27 cellular contexts compared by ENCODE assay signal in the genomic region with DNA sequence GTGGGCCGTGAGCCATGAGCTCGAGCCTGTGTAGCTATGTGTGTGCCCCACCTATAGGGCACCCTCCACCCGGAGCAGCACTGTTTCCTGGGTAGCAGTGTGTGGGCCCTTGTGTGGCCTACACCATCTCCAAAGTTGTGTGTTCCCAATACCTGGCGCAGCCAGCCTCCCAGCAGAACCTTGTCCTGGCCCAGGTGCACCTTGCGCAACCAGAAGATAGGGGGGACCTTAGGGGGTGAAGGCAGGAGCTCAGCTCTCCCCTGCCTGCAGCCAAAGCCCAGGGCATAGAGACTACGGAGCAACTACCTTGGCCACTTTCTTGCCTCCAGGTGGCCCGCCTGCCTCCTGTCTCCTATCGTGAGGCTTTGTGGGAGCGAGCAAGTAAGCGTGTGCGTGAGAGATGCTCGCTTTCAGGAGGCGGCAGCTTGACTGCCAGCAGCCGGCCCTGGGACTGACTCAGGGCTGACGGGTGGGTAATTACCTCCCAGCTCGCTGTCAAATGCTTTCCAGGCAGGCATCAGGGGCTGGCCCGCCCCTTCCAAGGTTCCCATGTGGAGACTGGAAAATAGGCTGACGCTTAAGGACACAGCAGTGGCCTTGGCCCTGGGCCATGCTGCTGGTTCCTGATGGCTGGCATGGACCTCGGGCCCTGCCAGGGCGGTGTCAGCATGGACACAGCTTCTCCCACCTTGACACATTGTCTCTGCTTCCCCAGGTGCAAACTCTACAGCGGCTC. TPM values are rescaled to one million over a fixed set of nuclear protein-coding genes. Genes with fewer than 3 reads are reported as not detected.
"Had no signal": no experiment of that assay in that cellular context is flagged by ENCODE, and none has a peak within 500 bp of the region (broad histone marks: within the 10 kb centered on the region; RNA-seq: fewer than 3 reads in every experiment).

No MANE protein-coding gene starts in this region.

- H3K36me3 Mint-ChIP-seq: activated naive CD4-positive, alpha-beta T cell treated with anti-CD3 and anti-CD28 coated beads, Interleukin-2, amount 50 U/mL, for 72 hours; natural killer cell treated with Interleukin-12 subunit alpha and Interleukin-12 subunit beta and Interleukin-15 and Interleukin-18, amount 100 ng/mL, for 72 hours had no signal

- FAIRE-seq: astrocyte, endometrium, keratinocyte, small intestine had no signal

- H3K4me3 ChIP-seq: breast epithelium, upper lobe of left lung had no signal

- H3K9ac ChIP-seq: parathyroid adenoma had no signal

- H3K4me1 ChIP-seq: parathyroid adenoma had no signal

- H3K27me3 ChIP-seq: breast epithelium, upper lobe of left lung had no signal

- DNase-seq: activated B cell treated with CpG ODN at 0.5 μM for 24 hours; activated CD4-positive, alpha-beta T cell treated with anti-CD3 and anti-CD28 coated beads for 36 hours; activated CD4-positive, alpha-beta T cell treated with anti-CD3 and anti-CD28 coated beads, Interleukin-2, amount 50 U/mL, for 4 hours; activated CD8-positive, alpha-beta memory T cell treated with anti-CD3 and anti-CD28 coated beads for 24 hours; activated CD8-positive, alpha-beta memory T cell treated with anti-CD3 and anti-CD28 coated beads, Interleukin-2, amount 50 U/mL, for 4 hours; activated T-cell treated with anti-CD3 and anti-CD28 coated beads, Interleukin-2, amount 50 U/mL, for 24 hours; effector CD4-positive, alpha-beta T cell; left colon; small intestine; stimulated activated CD4-positive, alpha-beta T cell treated with anti-CD3 and anti-CD28 coated beads, Interleukin-15, amount 100 ng/mL, for 24 hours; stimulated activated CD4-positive, alpha-beta T cell treated with anti-CD3 and anti-CD28 coated beads, Interleukin-2, amount 100 ng/mL, for 48 hours; stimulated activated CD8-positive, alpha-beta memory T cell treated with anti-CD3 and anti-CD28 coated beads, Interleukin-4, amount 100 ng/mL, for 48 hours; stimulated activated naive CD4-positive, alpha-beta T cell; T1000 had no signal

- H3K27ac Mint-ChIP-seq: activated B cell treated with CpG ODN at 0.5 μM for 24 hours; activated CD4-positive, alpha-beta T cell treated with anti-CD3 and anti-CD28 coated beads for 36 hours; activated T-cell treated with anti-CD3 and anti-CD28 coated beads, Interleukin-2, amount 50 U/mL, for 24 hours; activated T-helper 17 cell treated with anti-CD3 and anti-CD28 coated beads, Interleukin-2, amount 50 U/mL, for 72 hours; dendritic cell treated with granulocyte-macrophage colony-stimulating factor and Interleukin-4, amounts not matched to agents 40 ng/mL and 50 ng/mL, for 4 days; memory B cell; natural killer cell treated with Interleukin-12 subunit alpha and Interleukin-12 subunit beta and Interleukin-15 and Interleukin-18, amount 100 ng/mL, for 72 hours; T-helper 1 cell treated with Interleukin-12 subunit alpha and Interleukin-12 subunit beta and Interleukin-4 antibody, amounts not matched to agents 30 μg/mL and 1 μg/mL, for 36 hours had no signal

- H3K79me2 ChIP-seq: parathyroid adenoma had no signal

- H3K27ac ChIP-seq: breast epithelium, parathyroid adenoma, upper lobe of left lung had no signal

- H3K4me3 Mint-ChIP-seq: activated B cell treated with CpG ODN at 0.5 μM for 24 hours; activated CD4-positive, alpha-beta T cell treated with anti-CD3 and anti-CD28 coated beads for 36 hours; activated T-cell treated with anti-CD3 and anti-CD28 coated beads, Interleukin-2, amount 50 U/mL, for 24 hours; activated T-helper 17 cell treated with anti-CD3 and anti-CD28 coated beads, Interleukin-2, amount 50 U/mL, for 72 hours; dendritic cell treated with granulocyte-macrophage colony-stimulating factor and Interleukin-4, amounts not matched to agents 40 ng/mL and 50 ng/mL, for 4 days; memory B cell; natural killer cell treated with Interleukin-12 subunit alpha and Interleukin-12 subunit beta and Interleukin-15 and Interleukin-18, amount 100 ng/mL, for 72 hours; T-helper 1 cell treated with Interleukin-12 subunit alpha and Interleukin-12 subunit beta and Interleukin-4 antibody, amounts not matched to agents 30 μg/mL and 1 μg/mL, for 36 hours had no signal

- ATAC-seq: activated CD4-positive, alpha-beta T cell treated with anti-CD3 and anti-CD28 coated beads for 36 hours; activated naive CD4-positive, alpha-beta T cell treated with anti-CD3 and anti-CD28 coated beads, Interleukin-2, amount 50 U/mL, for 72 hours; activated T-helper 17 cell treated with anti-CD3 and anti-CD28 coated beads, Interleukin-2, amount 50 U/mL, for 72 hours; left colon; natural killer cell treated with Interleukin-12 subunit alpha and Interleukin-12 subunit beta and Interleukin-15 and Interleukin-18, amount 100 ng/mL, for 72 hours; sciatic nerve had no signal

- H3K9me3 ChIP-seq: breast epithelium, upper lobe of left lung had no signal

- H3K4me1 Mint-ChIP-seq: activated B cell treated with CpG ODN at 0.5 μM for 24 hours; activated CD4-positive, alpha-beta T cell treated with anti-CD3 and anti-CD28 coated beads for 36 hours; activated T-helper 17 cell treated with anti-CD3 and anti-CD28 coated beads, Interleukin-2, amount 50 U/mL, for 72 hours; memory B cell had no signal

- H2AFZ ChIP-seq: parathyroid adenoma had no signal

- H3K9me3 Mint-ChIP-seq: activated B cell treated with CpG ODN at 0.5 μM for 24 hours; activated naive CD4-positive, alpha-beta T cell treated with anti-CD3 and anti-CD28 coated beads, Interleukin-2, amount 50 U/mL, for 72 hours; activated T-cell treated with anti-CD3 and anti-CD28 coated beads, Interleukin-2, amount 50 U/mL, for 24 hours; activated T-helper 17 cell treated with anti-CD3 and anti-CD28 coated beads, Interleukin-2, amount 50 U/mL, for 72 hours; dendritic cell treated with granulocyte-macrophage colony-stimulating factor and Interleukin-4, amounts not matched to agents 40 ng/mL and 50 ng/mL, for 4 days; memory B cell; natural killer cell treated with Interleukin-12 subunit alpha and Interleukin-12 subunit beta and Interleukin-15 and Interleukin-18, amount 100 ng/mL, for 72 hours; T-helper 1 cell treated with Interleukin-12 subunit alpha and Interleukin-12 subunit beta and Interleukin-4 antibody, amounts not matched to agents 30 μg/mL and 1 μg/mL, for 36 hours had no signal

RNA-seq across cellular contexts. Expression of a gene that starts 21.8 kb away (rescaled TPM):
- total RNA-seq: activated B cell treated with CpG ODN at 0.5 μM for 24 hours had no signal

RNA-seq across cellular contexts. Expression of a gene that starts 26.1 kb away (rescaled TPM):
- total RNA-seq: activated B cell treated with CpG ODN at 0.5 μM for 24 hours had no signal
